Comparison of ENCODE assay signal across 9 cellular contexts in genomic region chr1:117656202-117656641, GRCh38. TPM values are rescaled to one million over a fixed set of nuclear protein-coding genes. Genes with fewer than 3 reads are reported as not detected.
DNase-seq lines count a peak whose midpoint lies in the region; ATAC-seq, FAIRE-seq and TF ChIP-seq lines count a peak whose summit lies in the region.
"Had no signal": no experiment of that assay in that cellular context is flagged by ENCODE, and none has a peak within 500 bp of the region (broad histone marks: within the 10 kb centered on the region; RNA-seq: fewer than 3 reads in every experiment).

No MANE protein-coding gene starts in this region.

- H3K4me3 Mint-ChIP-seq in activated CD4-positive, alpha-beta T cell treated with anti-CD3 and anti-CD28 coated beads, Interleukin-2, amount 10 ng/mL, durations not matched to agents 7 days and 5 days = peak overlapping the region; percentile 62
- H3K4me3 Mint-ChIP-seq: dendritic cell treated with granulocyte-macrophage colony-stimulating factor and Interleukin-4, amounts not matched to agents 40 ng/mL and 50 ng/mL, for 4 days had no signal

- H3F3A ChIP-seq in PC-3 (ENCODE audit: low read length, unreplicated experiment) = no peaks in the 10 kb centered on the region

- H3K27ac Mint-ChIP-seq in activated CD4-positive, alpha-beta T cell treated with anti-CD3 and anti-CD28 coated beads, Interleukin-2, amount 10 ng/mL, durations not matched to agents 7 days and 5 days = peak overlapping the region; percentile 90
- H3K27ac Mint-ChIP-seq: dendritic cell treated with granulocyte-macrophage colony-stimulating factor and Interleukin-4, amounts not matched to agents 40 ng/mL and 50 ng/mL, for 4 days had no signal

- peaks cover 1 to 10% of the 10 kb centered on the region in 2 experiments; a peak in 3 of 5 replicates for H3K27me3 ChIP-seq in HepG2 (ENCODE audit: control insufficient read depth in 1 of 2, insufficient read depth in 2 of 2, low read length in 2 of 2)
- no peaks in the 10 kb centered on the region for H3K27me3 ChIP-seq in prostate gland (replicated peaks; ENCODE audit: insufficient read depth)
- H3K27me3 ChIP-seq in PC-3 (ENCODE audit: low read length) = no peaks in the 10 kb centered on the region

- H3K9me2 ChIP-seq in PC-3 (replicated peaks; ENCODE audit: low read length) = no peaks in the 10 kb centered on the region

- TF ChIP-seq EP300 in HepG2 (IDR thresholded peaks at IDR 0.05; ENCODE audit: low read depth in 2 of 2, low read length in 2 of 2) (no peak), HepG2 (CRISPR knock-in tag; IDR thresholded peaks at IDR 0.05; ENCODE audit: borderline replicate concordance) (no peak)

- H3K4me1 ChIP-seq in HepG2 (ENCODE audit: insufficient read depth, low read length) (peaks cover 39% of the 10 kb centered on the region), prostate gland (replicated peaks) (no peaks in the 10 kb centered on the region), PC-3 (ENCODE audit: insufficient read depth, low read length) (peaks cover 35% of the 10 kb centered on the region)

- in situ Hi-C loops in HepG2 (cut with HindIII; ENCODE audit: extremely low pct_ligation_motif_present, low pct_unique_long_range_greater_than_20kb) = no loop called here

- POLR2A ChIA-PET in activated CD4-positive, alpha-beta T cell treated with anti-CD3 and anti-CD28 coated beads, Interleukin-2, amount 10 ng/mL, durations not matched to agents 7 days and 5 days (lab: Charles Lee) = no interaction called here
- POLR2A ChIA-PET in HepG2 (lab: Yijun Ruan, JAX) (no interaction called here), PC-3 (lab: Charles Lee; ENCODE audit: unreplicated experiment) (no interaction called here)

- intact Hi-C loops in HepG2 (cut with micrococcal nuclease; ENCODE audit: unreplicated experiment) (no loop called here), prostate gland (cut with DNase I) (no loop called here), PC-3 (cut with micrococcal nuclease) (no loop called here)

- H3K4me2 ChIP-seq in HepG2 (ENCODE audit: low read depth, low read length) (peak overlapping the region; percentile 40; the same call in 1 of the 2 replicates), PC-3 (ENCODE audit: low read length) (no peak overlapping the region)

- WGBS in HepG2 (ENCODE audit: low lambda C conversion rate) = 38% methylated on average over 6 of the region's 10 CpGs
- 94% methylated on average over 10 of the region's 10 CpGs for WGBS in prostate gland

- TF ChIP-seq CTCF in HepG2 (CRISPR knock-in tag; IDR thresholded peaks at IDR 0.05) (no peak), prostate gland (IDR thresholded peaks at IDR 0.05) (no peak), PC-3 (conservative IDR thresholded peaks at IDR 0.05; ENCODE audit: low read depth, low read length) (no peak)

- no TSS peak for BruUV-seq in HepG2 (replicated peaks; lab: Mats Ljungman, UMichigan)
- no TSS peak for BruUV-seq in PC-3 (replicated peaks; lab: Mats Ljungman, UMichigan)

- H3K36me3 Mint-ChIP-seq in activated CD4-positive, alpha-beta T cell treated with anti-CD3 and anti-CD28 coated beads, Interleukin-2, amount 10 ng/mL, durations not matched to agents 7 days and 5 days (ENCODE audit: low read depth) = peaks cover 4% of the 10 kb centered on the region

- no peak overlapping the region for H2AFZ ChIP-seq in HepG2 (ENCODE audit: low read length)
- H2AFZ ChIP-seq in PC-3 (ENCODE audit: low read length) = no peak overlapping the region

- H3K4me3 ChIP-seq in HepG2 (replicated peaks in 1 of 3; ENCODE audit: insufficient read depth in 1 of 3, low read depth in 2 of 3, low read length in 3 of 3) (no peak overlapping the region; a peak in 1 of 6 replicates), prostate gland (no peak overlapping the region), PC-3 (ENCODE audit: low read length) (no peak overlapping the region)

- no peak for TF ChIP-seq RAD21 in HepG2 (CRISPR knock-in tag; IDR thresholded peaks at IDR 0.05)

- CTCF ChIA-PET in activated CD4-positive, alpha-beta T cell treated with anti-CD3 and anti-CD28 coated beads, Interleukin-2, amount 10 ng/mL, durations not matched to agents 7 days and 5 days (lab: Charles Lee) = interaction anchor here (0.6 to 2.7 kb wide), 15 partner anchors 9 to 122 kb away, joined by 3 to 13 read pairs (median 4); no protein-coding TSS in a partner anchor
- CTCF ChIA-PET in HepG2 (lab: Yijun Ruan, JAX; ENCODE audit: low intra/inter-chr PET ratio, low total read pairs) (no interaction called here), PC-3 (lab: Charles Lee) (no interaction called here)

- H3K9ac ChIP-seq in HepG2 (ENCODE audit: insufficient read depth, low read depth, low read length) = no peak overlapping the region
- H3K9ac ChIP-seq in PC-3 (ENCODE audit: low read length) = no peak overlapping the region

- no peaks in the 10 kb centered on the region for H3K9me3 ChIP-seq in HepG2 (ENCODE audit: low read length)
- no peaks in the 10 kb centered on the region for H3K9me3 ChIP-seq in prostate gland
- H3K9me3 ChIP-seq in PC-3 (ENCODE audit: low read length) = no peaks in the 10 kb centered on the region

- no peaks in the 10 kb centered on the region for H4K20me1 ChIP-seq in HepG2 (ENCODE audit: insufficient read depth, low read length)
- no peaks in the 10 kb centered on the region for H4K20me1 ChIP-seq in PC-3 (ENCODE audit: low read length)

- no peak for FAIRE-seq in HepG2 (lab: Jason Lieb, UNC)

- ATAC-seq in GM18508 (IDR thresholded peaks at IDR 0.05; ENCODE audit: insufficient read depth, unreplicated experiment) (peak; percentile 23), HG03045 (IDR thresholded peaks at IDR 0.05; ENCODE audit: unreplicated experiment) (peak; percentile 45), HepG2 (no peak; the same call in 2 of the 3 replicates), PC-3 (no peak)
- peak; percentile 71 for ATAC-seq in stimulated activated naive CD8-positive, alpha-beta T cell treated with anti-CD3 and anti-CD28 coated beads, Interleukin-15, Interleukin-2, amounts not matched to agents 100 U/mL and 50 U/mL, for 24 hours

- H3K27me3 Mint-ChIP-seq in activated CD4-positive, alpha-beta T cell treated with anti-CD3 and anti-CD28 coated beads, Interleukin-2, amount 10 ng/mL, durations not matched to agents 7 days and 5 days = peaks cover 11% of the 10 kb centered on the region

- TF ChIP-seq POLR2A in HepG2 (IDR thresholded peaks at IDR 0.05; ENCODE audit: insufficient read depth in 1 of 2, low read depth in 2 of 2, low read length in 2 of 2) (no peak), prostate gland (IDR thresholded peaks at IDR 0.05) (no peak)

- H3K79me2 ChIP-seq in HepG2 (ENCODE audit: insufficient read depth, low read length) = no peaks in the 10 kb centered on the region
- H3K79me2 ChIP-seq in PC-3 (ENCODE audit: low read length) = no peaks in the 10 kb centered on the region

- H3K27ac ChIP-seq in HepG2 (ENCODE audit: extremely low read length, insufficient read depth, low read length) = no peak overlapping the region
- no peak overlapping the region for H3K27ac ChIP-seq in prostate gland
- H3K27ac ChIP-seq in PC-3 (ENCODE audit: low read length) = no peak overlapping the region

- peak; percentile 93 for DNase-seq in activated CD4-positive, alpha-beta T cell treated with anti-CD3 and anti-CD28 coated beads, Interleukin-2, amount 10 ng/mL, durations not matched to agents 7 days and 5 days
- DNase-seq in HepG2 (ENCODE audit: low spot score) (no peak), NCI-H524 treated with DMSO at 0.1 percent for 48 hours (lab: John Stamatoyannopoulos, UW) (no peak), prostate gland (ENCODE audit: low spot score) (no peak), PC-3 (no peak)
- DNase-seq in stimulated activated naive CD8-positive, alpha-beta T cell treated with anti-CD3 and anti-CD28 coated beads, Interleukin-15, Interleukin-2, amounts not matched to agents 100 U/mL and 50 U/mL, for 24 hours = peak; percentile 76

- H3K9me3 Mint-ChIP-seq in activated CD4-positive, alpha-beta T cell treated with anti-CD3 and anti-CD28 coated beads, Interleukin-2, amount 10 ng/mL, durations not matched to agents 7 days and 5 days = peaks cover 2% of the 10 kb centered on the region
- H3K9me3 Mint-ChIP-seq: dendritic cell treated with granulocyte-macrophage colony-stimulating factor and Interleukin-4, amounts not matched to agents 40 ng/mL and 50 ng/mL, for 4 days had no signal

- peaks cover 92% of the 10 kb centered on the region for H3K4me1 Mint-ChIP-seq in activated CD4-positive, alpha-beta T cell treated with anti-CD3 and anti-CD28 coated beads, Interleukin-2, amount 10 ng/mL, durations not matched to agents 7 days and 5 days

- H3K36me3 ChIP-seq in HepG2 (replicated peaks in 1 of 2; ENCODE audit: control insufficient read depth in 1 of 2, insufficient read depth in 2 of 2, low read length in 2 of 2) = no peaks in the 10 kb centered on the region
- H3K36me3 ChIP-seq in prostate gland = no peaks in the 10 kb centered on the region
- no peaks in the 10 kb centered on the region for H3K36me3 ChIP-seq in PC-3 (ENCODE audit: low read depth, low read length)

RNA-seq across cellular contexts. Expression of gene TENT5C, which starts 50.4 kb away (rescaled TPM):
- total RNA-seq in activated CD4-positive, alpha-beta T cell treated with anti-CD3 and anti-CD28 coated beads, Interleukin-2, amount 10 ng/mL, durations not matched to agents 7 days and 5 days = 10 to 100 TPM; 13.3 to 13.7 TPM
- total RNA-seq in HepG2 (2016; rRNA removed; fragmentation: Illumina TruSeq; extraction: Trizol) (0.02 and 0.04 TPM in 2 replicates), prostate gland (10 to 100 TPM; 23.1 to 28.7 TPM), PC-3 (2014; rRNA removed) (2.2 and 2.4 TPM in 2 replicates)
- not detected in 2 replicates for total RNA-seq in HepG2 (2016; cell fraction: cytosol; rRNA removed; fragmentation: Illumina TruSeq; extraction: Trizol; ENCODE audit: low read depth)
- 0.04 TPM in 1 of 2 replicates, not detected in the other for total RNA-seq in HepG2 (2016; cell fraction: insoluble cytoplasmic fraction; rRNA removed; fragmentation: Illumina TruSeq; extraction: Trizol)
- total RNA-seq in HepG2 (2016; cell fraction: membrane; rRNA removed; fragmentation: Illumina TruSeq; extraction: Trizol) = 0.03 TPM in 1 of 2 replicates, not detected in the other
- 0.06 TPM in 1 of 2 replicates, not detected in the other for total RNA-seq in HepG2 (2016; cell fraction: nucleus; rRNA removed; fragmentation: Illumina TruSeq; extraction: Trizol)
- polyA plus RNA-seq in HepG2 (2011; rRNA removed) = 0.30 and 0.38 TPM in 2 replicates
- polyA plus RNA-seq in HepG2 (2011; cell fraction: cytosol; rRNA removed) = 0.28 and 0.33 TPM in 2 replicates
- 0.26 and 0.35 TPM in 2 replicates for polyA plus RNA-seq in HepG2 (2011; cell fraction: nucleus; rRNA removed)
- polyA plus RNA-seq in HepG2 (2012) = 0.05 and 0.21 TPM in 2 replicates
- not detected in 2 replicates for polyA plus RNA-seq in HepG2 (2016; cell fraction: cytosol; fragmentation: Illumina TruSeq; extraction: Trizol; ENCODE audit: low read depth)
- 0.03 and 0.04 TPM in 2 replicates for polyA plus RNA-seq in HepG2 (2016; cell fraction: insoluble cytoplasmic fraction; fragmentation: Illumina TruSeq; extraction: Trizol; ENCODE audit: low read depth)
- not detected in 2 replicates for polyA plus RNA-seq in HepG2 (2016; cell fraction: membrane; fragmentation: Illumina TruSeq; extraction: Trizol; ENCODE audit: low read depth)
- polyA plus RNA-seq in HepG2 (2016; cell fraction: nucleus; fragmentation: Illumina TruSeq; extraction: Trizol; ENCODE audit: insufficient read depth, low read depth) = not detected in 2 replicates
- 1.3 and 2.5 TPM in 2 replicates for polyA minus RNA-seq in HepG2 (2011; rRNA and poly(A)+ RNA removed; ENCODE audit: low replicate concordance)
- 0.88 and 0.99 TPM in 2 replicates for polyA minus RNA-seq in HepG2 (2011; cell fraction: cytosol; rRNA and poly(A)+ RNA removed)
- polyA minus RNA-seq in HepG2 (2011; cell fraction: nucleus; rRNA and poly(A)+ RNA removed) = 1.3 and 1.4 TPM in 2 replicates

Comparison
In these comparisons a context has a peak if more than half of its experiments do, and no peak if none do; other contexts are left out.
1. ATAC-seq: peak in GM18508 (single experiment), HG03045 (single experiment) and stimulated activated naive CD8-positive, alpha-beta T cell treated with anti-CD3 and anti-CD28 coated beads, Interleukin-15, Interleukin-2, amounts not matched to agents 100 U/mL and 50 U/mL, for 24 hours (single experiment); none in HepG2 (single experiment) and PC-3 (single experiment).
2. DNase-seq: peak in activated CD4-positive, alpha-beta T cell treated with anti-CD3 and anti-CD28 coated beads, Interleukin-2, amount 10 ng/mL, durations not matched to agents 7 days and 5 days (single experiment) and stimulated activated naive CD8-positive, alpha-beta T cell treated with anti-CD3 and anti-CD28 coated beads, Interleukin-15, Interleukin-2, amounts not matched to agents 100 U/mL and 50 U/mL, for 24 hours (single experiment); none in HepG2 (single experiment), NCI-H524 treated with DMSO at 0.1 percent for 48 hours (single experiment), prostate gland (single experiment) and PC-3 (single experiment).